Comparison of ENCODE assay signal across 10 cellular contexts in the genomic region with DNA sequence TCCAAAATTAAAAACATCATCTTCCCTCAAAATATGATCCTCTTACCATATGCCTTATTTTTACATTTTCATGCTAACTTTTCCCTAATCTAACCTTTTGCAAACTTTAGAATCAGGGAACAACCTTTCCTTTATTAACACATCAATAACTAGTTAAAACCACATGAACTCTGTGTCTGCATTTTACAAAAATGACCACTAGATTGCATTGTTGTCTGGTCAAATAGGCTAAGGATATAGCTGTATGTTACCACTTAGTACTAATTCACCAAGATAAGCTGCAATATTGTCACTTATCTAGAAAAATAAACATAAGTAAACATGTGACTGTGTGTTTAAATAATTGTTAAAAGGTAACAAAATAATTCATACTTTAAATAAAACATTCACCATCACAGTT.
A peak's percentile ranks its signal among the peaks of the same experiment; 100 is the strongest.
DNase-seq lines count a peak whose midpoint lies in the region; ATAC-seq and TF ChIP-seq lines count a peak whose summit lies in the region.
"Had no signal": no experiment of that assay in that cellular context is flagged by ENCODE, and none has a peak within 500 bp of the region (broad histone marks: within the 10 kb centered on the region; RNA-seq: fewer than 3 reads in every experiment).

No MANE protein-coding gene starts in this region.

- H3K36me3 Mint-ChIP-seq in memory B cell = peaks cover 19% of the 10 kb centered on the region

- peak; percentile 2 for DNase-seq in GM03348 (ENCODE audit: low spot score)
- peak; percentile 54 for DNase-seq in HT-29 (ENCODE audit: low spot score)
- DNase-seq in astrocyte of the cerebellum (ENCODE audit: low read depth) = peak; percentile 6
- DNase-seq in memory B cell (ENCODE audit: low spot score in 2 of 2) = no peak

- H3K4me3 Mint-ChIP-seq in memory B cell = no peak overlapping the region
- H3K4me3 Mint-ChIP-seq: central memory CD8-positive, alpha-beta T cell had no signal

- no peak for TF ChIP-seq CTCF in astrocyte of the cerebellum (IDR thresholded peaks at IDR 0.05; ENCODE audit: low read depth, low read length, missing control alignments)

- no peak overlapping the region for H3K4me3 ChIP-seq in astrocyte of the cerebellum (ENCODE audit: low read depth, low read length)

- in situ Hi-C loops in astrocyte of the cerebellum (cut with HindIII; ENCODE audit: low sequenced_read_pairs) = no loop called here

- ATAC-seq in memory B cell (ENCODE audit: low read depth) = peak; percentile 37
- ATAC-seq in GM21737 (IDR thresholded peaks at IDR 0.05; ENCODE audit: unreplicated experiment) = no peak
- no peak for ATAC-seq in HG03521 (IDR thresholded peaks at IDR 0.05; ENCODE audit: unreplicated experiment)
- no peak for ATAC-seq in HG03039 (IDR thresholded peaks at IDR 0.05; ENCODE audit: unreplicated experiment)
- ATAC-seq in GM18511 (IDR thresholded peaks at IDR 0.05; ENCODE audit: unreplicated experiment) = no peak

- no peaks in the 10 kb centered on the region for H3K27me3 Mint-ChIP-seq in memory B cell
- H3K27me3 Mint-ChIP-seq: central memory CD8-positive, alpha-beta T cell; IgD-negative memory B cell had no signal

- peaks cover 5% of the 10 kb centered on the region for H3K9me3 Mint-ChIP-seq in memory B cell

- H3K4me1 Mint-ChIP-seq in memory B cell = peaks cover 32% of the 10 kb centered on the region

- H3K27ac Mint-ChIP-seq in memory B cell = peak overlapping the region; percentile 12
- H3K27ac Mint-ChIP-seq: IgD-negative memory B cell had no signal

Comparison
In these comparisons a context has a peak if more than half of its experiments do, and no peak if none do; other contexts are left out.
1. DNase-seq: peak in GM03348 (single experiment), HT-29 (single experiment) and astrocyte of the cerebellum (single experiment); none in memory B cell (0 of 2).